ENCODE assay signal across 1 cellular context in the genomic region with DNA sequence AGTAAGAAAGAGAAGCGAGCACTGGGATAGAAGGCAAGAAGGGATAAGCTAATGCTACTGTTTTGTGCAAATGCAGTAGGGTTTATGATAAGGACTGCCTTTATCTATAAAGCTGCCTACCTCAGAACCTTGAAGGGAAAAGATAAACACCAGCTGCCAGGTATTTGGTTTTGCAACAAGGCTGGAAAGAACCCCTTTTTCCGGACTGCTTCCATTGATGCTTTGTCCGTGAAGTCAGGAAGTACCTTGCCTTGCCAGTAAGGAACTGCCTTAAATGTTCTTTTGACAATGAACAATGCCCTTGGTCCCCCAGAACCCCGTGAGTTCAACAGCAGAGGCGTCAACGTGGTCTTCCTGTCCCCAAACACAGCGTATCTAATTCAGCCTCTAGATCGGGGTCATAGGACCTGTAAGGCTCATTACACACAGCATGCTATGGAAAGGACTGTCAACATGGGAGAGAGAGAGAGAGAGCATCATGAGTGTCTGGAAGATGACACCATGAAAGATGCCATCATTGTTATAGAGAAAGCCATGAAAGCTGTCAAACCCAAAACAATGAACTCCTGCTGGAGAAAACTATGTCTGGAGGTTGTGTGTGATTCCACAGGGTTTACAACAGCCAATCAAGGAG.
TF ChIP-seq lines count a peak whose summit lies in the region.

No MANE protein-coding gene starts in this region.

TF ChIP-seq in HepG2, 621 proteins besides CTCF, POLR2A, EP300 and RAD21 (continues in another document):
- TF ChIP-seq ETV5 (CRISPR knock-in tag; IDR thresholded peaks at IDR 0.05; ENCODE audit: borderline replicate concordance) = peak; percentile 46; the same call in 1 of the 2 replicates
- no peak for TF ChIP-seq ARHGAP35 (CRISPR knock-in tag; IDR thresholded peaks at IDR 0.05; ENCODE audit: borderline replicate concordance)
- 0 out of 2 replicates have a peak, but pooled peaks have one; percentile 26 for TF ChIP-seq PHF21A (CRISPR knock-in tag; IDR thresholded peaks at IDR 0.05)
- TF ChIP-seq PCBP1 (IDR thresholded peaks at IDR 0.05; ENCODE audit: borderline replicate concordance, low read depth, low read length) = no peak
- TF ChIP-seq, protein P1, sequence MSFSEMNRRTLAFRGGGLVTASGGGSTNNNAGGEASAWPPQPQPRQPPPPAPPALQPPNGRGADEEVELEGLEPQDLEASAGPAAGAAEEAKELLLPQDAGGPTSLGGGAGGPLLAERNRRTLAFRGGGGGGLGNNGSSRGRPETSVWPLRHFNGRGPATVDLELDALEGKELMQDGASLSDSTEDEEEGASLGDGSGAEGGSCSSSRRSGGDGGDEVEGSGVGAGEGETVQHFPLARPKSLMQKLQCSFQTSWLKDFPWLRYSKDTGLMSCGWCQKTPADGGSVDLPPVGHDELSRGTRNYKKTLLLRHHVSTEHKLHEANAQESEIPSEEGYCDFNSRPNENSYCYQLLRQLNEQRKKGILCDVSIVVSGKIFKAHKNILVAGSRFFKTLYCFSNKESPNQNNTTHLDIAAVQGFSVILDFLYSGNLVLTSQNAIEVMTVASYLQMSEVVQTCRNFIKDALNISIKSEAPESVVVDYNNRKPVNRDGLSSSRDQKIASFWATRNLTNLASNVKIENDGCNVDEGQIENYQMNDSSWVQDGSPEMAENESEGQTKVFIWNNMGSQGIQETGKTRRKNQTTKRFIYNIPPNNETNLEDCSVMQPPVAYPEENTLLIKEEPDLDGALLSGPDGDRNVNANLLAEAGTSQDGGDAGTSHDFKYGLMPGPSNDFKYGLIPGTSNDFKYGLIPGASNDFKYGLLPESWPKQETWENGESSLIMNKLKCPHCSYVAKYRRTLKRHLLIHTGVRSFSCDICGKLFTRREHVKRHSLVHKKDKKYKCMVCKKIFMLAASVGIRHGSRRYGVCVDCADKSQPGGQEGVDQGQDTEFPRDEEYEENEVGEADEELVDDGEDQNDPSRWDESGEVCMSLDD (CRISPR knock-in tag; IDR thresholded peaks at IDR 0.05; ENCODE audit: borderline replicate concordance) = peak; percentile 77; the same call in 1 of the 2 replicates
- TF ChIP-seq SP140L (CRISPR knock-in tag; IDR thresholded peaks at IDR 0.05; ENCODE audit: borderline replicate concordance) = no peak
- TF ChIP-seq, protein P2, sequence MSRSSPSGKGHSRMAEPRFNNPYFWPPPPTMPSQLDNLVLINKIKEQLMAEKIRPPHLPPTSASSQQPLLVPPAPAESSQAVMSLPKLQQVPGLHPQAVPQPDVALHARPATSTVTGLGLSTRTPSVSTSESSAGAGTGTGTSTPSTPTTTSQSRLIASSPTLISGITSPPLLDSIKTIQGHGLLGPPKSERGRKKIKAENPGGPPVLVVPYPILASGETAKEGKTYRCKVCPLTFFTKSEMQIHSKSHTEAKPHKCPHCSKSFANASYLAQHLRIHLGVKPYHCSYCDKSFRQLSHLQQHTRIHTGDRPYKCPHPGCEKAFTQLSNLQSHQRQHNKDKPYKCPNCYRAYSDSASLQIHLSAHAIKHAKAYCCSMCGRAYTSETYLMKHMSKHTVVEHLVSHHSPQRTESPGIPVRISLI (CRISPR knock-in tag; IDR thresholded peaks at IDR 0.05; ENCODE audit: borderline replicate concordance) = no peak
- no peak for TF ChIP-seq ZNF530 (CRISPR knock-in tag; IDR thresholded peaks at IDR 0.05; ENCODE audit: low read depth)
- peak; percentile 40 for TF ChIP-seq SAP130 (CRISPR knock-in tag; IDR thresholded peaks at IDR 0.05; ENCODE audit: low read depth)
- TF ChIP-seq, protein P3, sequence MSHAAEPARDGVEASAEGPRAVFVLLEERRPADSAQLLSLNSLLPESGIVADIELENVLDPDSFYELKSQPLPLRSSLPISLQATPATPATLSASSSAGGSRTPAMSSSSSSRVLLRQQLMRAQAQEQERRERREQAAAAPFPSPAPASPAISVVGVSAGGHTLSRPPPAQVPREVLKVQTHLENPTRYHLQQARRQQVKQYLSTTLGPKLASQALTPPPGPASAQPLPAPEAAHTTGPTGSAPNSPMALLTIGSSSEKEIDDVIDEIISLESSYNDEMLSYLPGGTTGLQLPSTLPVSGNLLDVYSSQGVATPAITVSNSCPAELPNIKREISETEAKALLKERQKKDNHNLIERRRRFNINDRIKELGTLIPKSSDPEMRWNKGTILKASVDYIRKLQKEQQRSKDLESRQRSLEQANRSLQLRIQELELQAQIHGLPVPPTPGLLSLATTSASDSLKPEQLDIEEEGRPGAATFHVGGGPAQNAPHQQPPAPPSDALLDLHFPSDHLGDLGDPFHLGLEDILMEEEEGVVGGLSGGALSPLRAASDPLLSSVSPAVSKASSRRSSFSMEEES (CRISPR knock-in tag; IDR thresholded peaks at IDR 0.05) = 0 out of 2 replicates have a peak, but pooled peaks have one; percentile 24
- TF ChIP-seq SIX1 (CRISPR knock-in tag; IDR thresholded peaks at IDR 0.05; ENCODE audit: borderline replicate concordance) = no peak
- no peak for TF ChIP-seq GFI1 (CRISPR knock-in tag; IDR thresholded peaks at IDR 0.05; ENCODE audit: borderline replicate concordance)
- no peak for TF ChIP-seq ZNF10 (CRISPR knock-in tag; IDR thresholded peaks at IDR 0.05; ENCODE audit: borderline replicate concordance, low read depth)
- TF ChIP-seq, protein P4, sequence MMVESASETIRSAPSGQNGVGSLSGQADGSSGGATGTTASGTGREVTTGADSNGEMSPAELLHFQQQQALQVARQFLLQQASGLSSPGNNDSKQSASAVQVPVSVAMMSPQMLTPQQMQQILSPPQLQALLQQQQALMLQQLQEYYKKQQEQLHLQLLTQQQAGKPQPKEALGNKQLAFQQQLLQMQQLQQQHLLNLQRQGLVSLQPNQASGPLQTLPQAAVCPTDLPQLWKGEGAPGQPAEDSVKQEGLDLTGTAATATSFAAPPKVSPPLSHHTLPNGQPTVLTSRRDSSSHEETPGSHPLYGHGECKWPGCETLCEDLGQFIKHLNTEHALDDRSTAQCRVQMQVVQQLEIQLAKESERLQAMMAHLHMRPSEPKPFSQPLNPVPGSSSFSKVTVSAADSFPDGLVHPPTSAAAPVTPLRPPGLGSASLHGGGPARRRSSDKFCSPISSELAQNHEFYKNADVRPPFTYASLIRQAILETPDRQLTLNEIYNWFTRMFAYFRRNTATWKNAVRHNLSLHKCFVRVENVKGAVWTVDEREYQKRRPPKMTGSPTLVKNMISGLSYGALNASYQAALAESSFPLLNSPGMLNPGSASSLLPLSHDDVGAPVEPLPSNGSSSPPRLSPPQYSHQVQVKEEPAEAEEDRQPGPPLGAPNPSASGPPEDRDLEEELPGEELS (CRISPR knock-in tag; IDR thresholded peaks at IDR 0.05) = peak; percentile 32; the same call in 1 of the 2 replicates
- TF ChIP-seq RARG (CRISPR knock-in tag; IDR thresholded peaks at IDR 0.05; ENCODE audit: low read depth) = no peak
- 0 out of 2 replicates have a peak, but pooled peaks have one; percentile 28 for TF ChIP-seq ELF4 (CRISPR knock-in tag; IDR thresholded peaks at IDR 0.05; ENCODE audit: borderline replicate concordance)
- TF ChIP-seq SMAD1 (CRISPR knock-in tag; IDR thresholded peaks at IDR 0.05; ENCODE audit: borderline replicate concordance, low read depth) = no peak
- TF ChIP-seq GZF1 (CRISPR knock-in tag; IDR thresholded peaks at IDR 0.05) = no peak
- no peak for TF ChIP-seq ZXDC (CRISPR knock-in tag; IDR thresholded peaks at IDR 0.05)
- no peak for TF ChIP-seq MLLT10 (CRISPR knock-in tag; IDR thresholded peaks at IDR 0.05)
- TF ChIP-seq XRCC5 (optimal IDR thresholded peaks at IDR 0.05; ENCODE audit: low read length) = no peak
- no peak for TF ChIP-seq RBM39 (IDR thresholded peaks at IDR 0.05; ENCODE audit: low read depth, low read length, poor library complexity, severe bottlenecking)
- TF ChIP-seq ZNF567 (CRISPR knock-in tag; IDR thresholded peaks at IDR 0.05; ENCODE audit: borderline replicate concordance) = no peak
- no peak for TF ChIP-seq CERS6 (CRISPR knock-in tag; IDR thresholded peaks at IDR 0.05)
- no peak for TF ChIP-seq ATRX (CRISPR knock-in tag; IDR thresholded peaks at IDR 0.05; ENCODE audit: borderline replicate concordance)
- TF ChIP-seq TMF1 (CRISPR knock-in tag; IDR thresholded peaks at IDR 0.05; ENCODE audit: low read depth) = no peak
- TF ChIP-seq FOXA1 (IDR thresholded peaks at IDR 0.05) = no peak
- no peak; the same call in 1 of the 2 replicates for TF ChIP-seq FOXA1 (CRISPR knock-in tag; IDR thresholded peaks at IDR 0.05)
- no peak for TF ChIP-seq ZNF12 (CRISPR knock-in tag; IDR thresholded peaks at IDR 0.05)
- no peak for TF ChIP-seq ZNF496 (CRISPR knock-in tag; IDR thresholded peaks at IDR 0.05; ENCODE audit: insufficient replicate concordance)
- TF ChIP-seq KMT2B (CRISPR knock-in tag; IDR thresholded peaks at IDR 0.05) = no peak
- TF ChIP-seq NFE2 (CRISPR knock-in tag; IDR thresholded peaks at IDR 0.05) = no peak
- no peak for TF ChIP-seq ZNF773 (CRISPR knock-in tag; IDR thresholded peaks at IDR 0.05; ENCODE audit: borderline replicate concordance)
- TF ChIP-seq IRF2 (CRISPR knock-in tag; IDR thresholded peaks at IDR 0.05) = no peak
- TF ChIP-seq ATF1 (CRISPR knock-in tag; IDR thresholded peaks at IDR 0.05) = no peak
- TF ChIP-seq NONO (IDR thresholded peaks at IDR 0.05) = no peak
- TF ChIP-seq NONO (CRISPR knock-in tag; conservative IDR thresholded peaks at IDR 0.05) = no peak; the same call in 1 of the 2 replicates
- no peak for TF ChIP-seq ZNF75D (CRISPR knock-in tag; IDR thresholded peaks at IDR 0.05; ENCODE audit: borderline replicate concordance)
- TF ChIP-seq ZNF674 (CRISPR knock-in tag; IDR thresholded peaks at IDR 0.05; ENCODE audit: low read depth) = no peak
- peak; percentile 46; the same call in 1 of the 2 replicates for TF ChIP-seq CEBPG (CRISPR knock-in tag; IDR thresholded peaks at IDR 0.05)
- TF ChIP-seq RNF219 (CRISPR knock-in tag; IDR thresholded peaks at IDR 0.05) = no peak
- no peak for TF ChIP-seq ZBTB1 (CRISPR knock-in tag; IDR thresholded peaks at IDR 0.05; ENCODE audit: borderline replicate concordance)
- TF ChIP-seq ZNF382 (CRISPR knock-in tag; IDR thresholded peaks at IDR 0.05; ENCODE audit: borderline replicate concordance) = no peak
- TF ChIP-seq GATAD2A (CRISPR knock-in tag; IDR thresholded peaks at IDR 0.05) = peak; percentile 38; the same call in 1 of the 2 replicates
- TF ChIP-seq ZMAT3 (CRISPR knock-in tag; conservative IDR thresholded peaks at IDR 0.05) = no peak
- peak; percentile 61; the same call in 1 of the 2 replicates for TF ChIP-seq SOX5 (CRISPR knock-in tag; IDR thresholded peaks at IDR 0.05; ENCODE audit: borderline replicate concordance)
- TF ChIP-seq ELK4 (CRISPR knock-in tag; IDR thresholded peaks at IDR 0.05; ENCODE audit: borderline replicate concordance) = no peak
- 0 out of 2 replicates have a peak, but pooled peaks have one; percentile 14 for TF ChIP-seq KDM4B (CRISPR knock-in tag; IDR thresholded peaks at IDR 0.05)
- no peak for TF ChIP-seq ZBTB20 (CRISPR knock-in tag; IDR thresholded peaks at IDR 0.05; ENCODE audit: borderline replicate concordance, low read depth)
- TF ChIP-seq HDAC2 (CRISPR knock-in tag; IDR thresholded peaks at IDR 0.05) = 0 out of 2 replicates have a peak, but pooled peaks have one; percentile 22
- TF ChIP-seq ELF1 (CRISPR knock-in tag; IDR thresholded peaks at IDR 0.05) = peak; percentile 43; the same call in 1 of the 2 replicates
